Comparison of ENCODE assay signal across 8 cellular contexts in genomic region chr1:205375816-205376545, GRCh38. TPM values are rescaled to one million over a fixed set of nuclear protein-coding genes. Genes with fewer than 3 reads are reported as not detected.
A peak's percentile ranks its signal among the peaks of the same experiment; 100 is the strongest.
DNase-seq lines count a peak whose midpoint lies in the region; ATAC-seq and TF ChIP-seq lines count a peak whose summit lies in the region.

No MANE protein-coding gene starts in this region.

- H3K9ac ChIP-seq in IMR-90 (ENCODE audit: low read depth, low read length) (no peak overlapping the region), iPS-20b (ENCODE audit: low read depth, low read length) (peak overlapping the region; percentile 28; the same call in 1 of the 2 replicates)

- H2AFZ ChIP-seq in IMR-90 (replicated peaks; ENCODE audit: low read length, poor library complexity): no peak overlapping the region

- H3K4me1 ChIP-seq in IMR-90 (ENCODE audit: control insufficient read depth, insufficient read depth, low read length) (peaks cover 21% of the 10 kb centered on the region), iPS-20b (ENCODE audit: insufficient read depth, low read length) (peaks cover 35% of the 10 kb centered on the region)

- TF ChIP-seq POLR2A in IMR-90 (IDR thresholded peaks at IDR 0.05; ENCODE audit: low read depth, low read length): no peak

- H3K56ac ChIP-seq in IMR-90 (ENCODE audit: extremely low read depth, insufficient read depth, low read length): no peak overlapping the region

- H2BK20ac ChIP-seq in IMR-90 (ENCODE audit: low read depth, low read length): no peak overlapping the region

- no peak overlapping the region for H3K14ac ChIP-seq in IMR-90 (replicated peaks; ENCODE audit: low read depth, low read length)

- no peak overlapping the region for H4K5ac ChIP-seq in IMR-90 (ENCODE audit: low read depth, low read length)

- H3K23ac ChIP-seq in IMR-90 (ENCODE audit: low read depth, low read length): no peak overlapping the region

- no peak overlapping the region for H2AK9ac ChIP-seq in IMR-90 (replicated peaks; ENCODE audit: low read depth, low read length, poor library complexity)

- H2AK5ac ChIP-seq in IMR-90 (ENCODE audit: low read depth, low read length): no peak overlapping the region

- H3K27me3 ChIP-seq in IMR-90 (ENCODE audit: control insufficient read depth, insufficient read depth, low read length): peaks cover 17% of the 10 kb centered on the region
- no peaks in the 10 kb centered on the region for H3K27me3 ChIP-seq in iPS-20b (ENCODE audit: insufficient read depth, low read length)

- WGBS in IMR-90 (ENCODE audit: extremely low coverage in 2 of 2, insufficient read length in 1 of 2), 2 experiments: 19% methylated on average over 4 of the region's 6 CpGs; no CpG with 5 or more reads in 1 of the 2 experiments

- H3K9me3 ChIP-seq in IMR-90 (ENCODE audit: control insufficient read depth, insufficient read depth, low read length) (no peaks in the 10 kb centered on the region), iPS-20b (ENCODE audit: insufficient read depth, low read depth, low read length) (no peaks in the 10 kb centered on the region)

- H2BK5ac ChIP-seq in IMR-90 (ENCODE audit: low read depth, low read length, poor library complexity, severe bottlenecking): no peak overlapping the region

- H3K4ac ChIP-seq in IMR-90 (ENCODE audit: low read depth, low read length): no peak overlapping the region

- H4K91ac ChIP-seq in IMR-90 (ENCODE audit: insufficient read depth, low read depth, low read length): no peak overlapping the region

- peak; percentile 20; the same call in 1 of the 2 replicates for TF ChIP-seq CTCF in IMR-90 (conservative IDR thresholded peaks at IDR 0.05; ENCODE audit: low read depth, low read length)

- peaks cover 4% of the 10 kb centered on the region; the same call in 1 of the 2 replicates for H4K20me1 ChIP-seq in IMR-90 (ENCODE audit: insufficient read depth, low read length)

- H3K27ac ChIP-seq in IMR-90 (ENCODE audit: insufficient read depth, low read length) (no peak overlapping the region), iPS-20b (ENCODE audit: low read length) (no peak overlapping the region)

- no peaks in the 10 kb centered on the region for H3K79me1 ChIP-seq in IMR-90 (ENCODE audit: low read depth in 1 of 2, low read length in 2 of 2)

- in situ Hi-C loops in IMR-90 (cut with MboI; ENCODE audit: low sequenced_read_pairs): no loop called here

- peak; percentile 83 for DNase-seq in AG08395 (ENCODE audit: low spot score)
- peak; percentile 68 for DNase-seq in IMR-90
- DNase-seq in SW480 (ENCODE audit: low spot score): peak; percentile 55
- no peak for DNase-seq in NCI-H2081 (lab: John Stamatoyannopoulos, UW)

- H3K36me3 ChIP-seq in IMR-90 (ENCODE audit: control insufficient read depth, insufficient read depth, low read length) (no peaks in the 10 kb centered on the region), iPS-20b (ENCODE audit: insufficient read depth, low read depth, low read length) (no peaks in the 10 kb centered on the region)

- H4K8ac ChIP-seq in IMR-90 (ENCODE audit: low read depth in 2 of 2, low read length in 2 of 2): no peak overlapping the region

- peak overlapping the region; percentile 45; the same call in 1 of the 2 replicates for H2BK120ac ChIP-seq in IMR-90 (ENCODE audit: low read depth, low read length)

- H2BK15ac ChIP-seq in IMR-90 (ENCODE audit: low read depth, low read length): no peak overlapping the region

- CTCF ChIA-PET in IMR-90 (lab: Yijun Ruan, JAX): interaction anchor here (1.1 to 1.2 kb wide), 2 partner anchors 9 to 109 kb away, joined by 3 read pairs; no protein-coding TSS in a partner anchor

- no peak for TF ChIP-seq RAD21 in IMR-90 (IDR thresholded peaks at IDR 0.05; ENCODE audit: low read length)

- H3K4me3 ChIP-seq in IMR-90 (ENCODE audit: insufficient read depth, low read depth, low read length) (no peak overlapping the region), iPS-20b (ENCODE audit: low read length) (peak overlapping the region; percentile 47; the same call in 1 of the 2 replicates)

- H3K18ac ChIP-seq in IMR-90 (ENCODE audit: low read depth, low read length): no peak overlapping the region

- intact Hi-C loops in IMR-90 (cut with micrococcal nuclease): no loop called here

- POLR2A ChIA-PET in IMR-90 (lab: Charles Lee; ENCODE audit: unreplicated experiment): no interaction called here

- peaks cover 17% of the 10 kb centered on the region for H3K9me1 ChIP-seq in IMR-90 (ENCODE audit: insufficient read depth, low read length)

- dilution Hi-C loops in IMR-90 (cut with HindIII; ENCODE audit: low sequenced_read_pairs, unreplicated experiment): no loop called here

- peak overlapping the region; percentile 38; the same call in 1 of the 2 replicates for H3K4me2 ChIP-seq in IMR-90 (ENCODE audit: low read depth, low read length)

- peak; percentile 72 for ATAC-seq in IMR-90 (ENCODE audit: low read depth)
- ATAC-seq in HG02763 (IDR thresholded peaks at IDR 0.05; ENCODE audit: unreplicated experiment): no peak
- ATAC-seq in HG02970 (IDR thresholded peaks at IDR 0.05; ENCODE audit: low FRiP score, unreplicated experiment): no peak
- ATAC-seq in HG02885 (IDR thresholded peaks at IDR 0.05; ENCODE audit: poor library complexity, unreplicated experiment): no peak

- no TSS peak for BruUV-seq in IMR-90 (replicated peaks; lab: Mats Ljungman, UMichigan)

TF ChIP-seq in IMR-90, 13 proteins besides CTCF, POLR2A, EP300 and RAD21:
- TF ChIP-seq BHLHE40 (IDR thresholded peaks at IDR 0.05; ENCODE audit: low read depth, low read length) (no peak), MAFK (IDR thresholded peaks at IDR 0.05; ENCODE audit: low read depth, low read length) (no peak), MAZ (IDR thresholded peaks at IDR 0.05; ENCODE audit: borderline replicate concordance, low read depth, low read length) (no peak), MXI1 (IDR thresholded peaks at IDR 0.05; ENCODE audit: borderline replicate concordance, low read depth, low read length) (no peak), ELK1 (IDR thresholded peaks at IDR 0.05; ENCODE audit: borderline replicate concordance, low read depth, low read length) (no peak), SMC3 (IDR thresholded peaks at IDR 0.05; ENCODE audit: low read depth, low read length) (no peak), RFX5 (IDR thresholded peaks at IDR 0.05; ENCODE audit: low read depth, low read length) (no peak)

RNA-seq across cellular contexts. Expression of gene KLHDC8A, which starts 19.3 kb away (rescaled TPM):
- total RNA-seq in IMR-90 (2012; rRNA removed): not detected in 2 replicates
- not detected in 2 replicates for polyA plus RNA-seq in IMR-90 (2012; rRNA removed)
- 0.01 TPM in 1 of 2 replicates, not detected in the other for polyA plus RNA-seq in IMR-90 (2012; cell fraction: cytosol; rRNA removed)
- 0.02 TPM in 1 of 2 replicates, not detected in the other for polyA plus RNA-seq in IMR-90 (2012; cell fraction: nucleus; rRNA removed; ENCODE audit: low replicate concordance)

RNA-seq across cellular contexts. Expression of gene LEMD1, which starts 45.9 kb away (rescaled TPM):
- total RNA-seq in IMR-90 (2012; rRNA removed): not detected in 2 replicates
- not detected in 2 replicates for polyA plus RNA-seq in IMR-90 (2012; rRNA removed)
- not detected in 2 replicates for polyA plus RNA-seq in IMR-90 (2012; cell fraction: cytosol; rRNA removed)
- polyA plus RNA-seq in IMR-90 (2012; cell fraction: nucleus; rRNA removed; ENCODE audit: low replicate concordance): not detected in 2 replicates

RNA-seq across cellular contexts. Expression of gene NUAK2, which starts 54.4 kb away (rescaled TPM):
- 7.2 and 8.1 TPM in 2 replicates for total RNA-seq in IMR-90 (2012; rRNA removed)
- 17.6 and 18.7 TPM in 2 replicates for polyA plus RNA-seq in IMR-90 (2012; rRNA removed)
- 12.3 and 18.8 TPM in 2 replicates for polyA plus RNA-seq in IMR-90 (2012; cell fraction: cytosol; rRNA removed)
- 22.8 and 32.1 TPM in 2 replicates for polyA plus RNA-seq in IMR-90 (2012; cell fraction: nucleus; rRNA removed; ENCODE audit: low replicate concordance)

Comparison
In these comparisons a context has a peak if more than half of its experiments do, and no peak if none do; other contexts are left out.
1. DNase-seq: peak in AG08395 (single experiment), IMR-90 (single experiment) and SW480 (single experiment); none in NCI-H2081 (0 of 2).